ENCODE assay signal across 8 cellular contexts in genomic region chr5:83474170-83474796, GRCh38. TPM values are rescaled to one million over a fixed set of nuclear protein-coding genes. Genes with fewer than 3 reads are reported as not detected.
A peak's percentile ranks its signal among the peaks of the same experiment; 100 is the strongest.
DNase-seq lines count a peak whose midpoint lies in the region; ATAC-seq lines count a peak whose summit lies in the region.

No MANE protein-coding gene starts in this region.

- peaks cover 4 to 13% of the 10 kb centered on the region in 2 donors for H3K4me1 ChIP-seq in duodenal mucosa (ENCODE audit: control insufficient read depth in 1 of 2, insufficient read depth in 2 of 2, low read length in 2 of 2)

- peaks cover 44 to 62% of the 10 kb centered on the region in 2 donors for H3K27me3 ChIP-seq in duodenal mucosa (ENCODE audit: control insufficient read depth in 1 of 2, insufficient read depth in 2 of 2, low read length in 2 of 2)

- peak; percentile 51 for DNase-seq in activated CD4-positive, alpha-beta T cell treated with anti-CD3 and anti-CD28 coated beads for 48 hours
- no peak for DNase-seq in activated CD4-positive, alpha-beta T cell treated with anti-CD3 and anti-CD28 coated beads for 4 hours
- peak; percentile 91 for DNase-seq in HCEC 1CT
- DNase-seq in NAMALWA (ENCODE audit: low spot score) = peak; percentile 48
- peak in 1 of 3 donors; percentile 11 for DNase-seq in T-helper 17 cell
- DNase-seq in left lobe of liver (ENCODE audit: low spot score) = peak; percentile 53

- H3K9me3 ChIP-seq in T-helper 17 cell (ENCODE audit: control insufficient read depth, low read length, poor library complexity, severe bottlenecking) (peaks cover 2% of the 10 kb centered on the region), duodenal mucosa (ENCODE audit: control insufficient read depth in 1 of 2, low read length in 2 of 2) (no peaks in the 10 kb centered on the region)

- H3K9me3 Mint-ChIP-seq in stimulated activated memory B cell treated with anti-CD40 and anti-IgM and Interleukin-4, amounts not matched to agents 10 μg/mL and 1 μg/mL and 100 μg/mL, for 72 hours = peaks cover 1% of the 10 kb centered on the region

- peak overlapping the region; percentile 70 to 78 for H3K4me3 ChIP-seq in duodenal mucosa (ENCODE audit: low read depth in 1 of 2, low read length in 2 of 2)

- H3K9ac ChIP-seq in duodenal mucosa (ENCODE audit: low read depth in 1 of 2, low read length in 2 of 2) = peak overlapping the region in 1 of 2 donors; percentile 19

- peak; percentile 54 for ATAC-seq in T-helper 17 cell
- peak; percentile 71 for ATAC-seq in left lobe of liver
- peak; percentile 28 for ATAC-seq in stimulated activated memory B cell treated with anti-CD40 and anti-IgM and Interleukin-4, amounts not matched to agents 10 μg/mL and 1 μg/mL and 100 μg/mL, for 72 hours

- no peaks in the 10 kb centered on the region for H3K36me3 ChIP-seq in duodenal mucosa (ENCODE audit: control insufficient read depth in 1 of 2, insufficient read depth in 2 of 2, low read length in 2 of 2)

- peak overlapping the region; percentile 98 for H3K4me3 Mint-ChIP-seq in T-helper 17 cell
- H3K4me3 Mint-ChIP-seq in stimulated activated memory B cell treated with anti-CD40 and anti-IgM and Interleukin-4, amounts not matched to agents 10 μg/mL and 1 μg/mL and 100 μg/mL, for 72 hours = peak overlapping the region; percentile 80

- H3K27ac Mint-ChIP-seq in T-helper 17 cell = peak overlapping the region; percentile 70
- no peak overlapping the region for H3K27ac Mint-ChIP-seq in stimulated activated memory B cell treated with anti-CD40 and anti-IgM and Interleukin-4, amounts not matched to agents 10 μg/mL and 1 μg/mL and 100 μg/mL, for 72 hours

- H3K27me3 Mint-ChIP-seq in T-helper 17 cell = peaks cover 64% of the 10 kb centered on the region
- H3K27me3 Mint-ChIP-seq in stimulated activated memory B cell treated with anti-CD40 and anti-IgM and Interleukin-4, amounts not matched to agents 10 μg/mL and 1 μg/mL and 100 μg/mL, for 72 hours = peaks cover 79% of the 10 kb centered on the region

- H3K36me3 Mint-ChIP-seq in T-helper 17 cell (ENCODE audit: low read depth) = peaks cover 12% of the 10 kb centered on the region
- no peaks in the 10 kb centered on the region for H3K36me3 Mint-ChIP-seq in stimulated activated memory B cell treated with anti-CD40 and anti-IgM and Interleukin-4, amounts not matched to agents 10 μg/mL and 1 μg/mL and 100 μg/mL, for 72 hours

- peaks cover 24% of the 10 kb centered on the region for H3K4me1 Mint-ChIP-seq in T-helper 17 cell
- peaks cover 29% of the 10 kb centered on the region for H3K4me1 Mint-ChIP-seq in stimulated activated memory B cell treated with anti-CD40 and anti-IgM and Interleukin-4, amounts not matched to agents 10 μg/mL and 1 μg/mL and 100 μg/mL, for 72 hours

- H3K27ac ChIP-seq in duodenal mucosa (ENCODE audit: low read depth, low read length) = no peak overlapping the region

RNA-seq across cellular contexts. Expression of gene VCAN, which starts 2.7 kb away (rescaled TPM):
- total RNA-seq in T-helper 17 cell (10 to 100 TPM in 1 of 2 donors, 1 to 10 TPM in 1; 8.0 to 34.2 TPM), left lobe of liver (2.3 TPM)

Comparison
In these comparisons a context has a peak if more than half of its experiments do, and no peak if none do; other contexts are left out.
1. DNase-seq: peak in activated CD4-positive, alpha-beta T cell treated with anti-CD3 and anti-CD28 coated beads for 48 hours (single experiment), HCEC 1CT (single experiment), NAMALWA (single experiment) and left lobe of liver (single experiment); none in activated CD4-positive, alpha-beta T cell treated with anti-CD3 and anti-CD28 coated beads for 4 hours (0 of 2).
2. Peak in every context shown above with its lines, with median percentiles within 50 percentile points of each other: ATAC-seq.